ENCODE assay signal across 20 cellular contexts in the genomic region with DNA sequence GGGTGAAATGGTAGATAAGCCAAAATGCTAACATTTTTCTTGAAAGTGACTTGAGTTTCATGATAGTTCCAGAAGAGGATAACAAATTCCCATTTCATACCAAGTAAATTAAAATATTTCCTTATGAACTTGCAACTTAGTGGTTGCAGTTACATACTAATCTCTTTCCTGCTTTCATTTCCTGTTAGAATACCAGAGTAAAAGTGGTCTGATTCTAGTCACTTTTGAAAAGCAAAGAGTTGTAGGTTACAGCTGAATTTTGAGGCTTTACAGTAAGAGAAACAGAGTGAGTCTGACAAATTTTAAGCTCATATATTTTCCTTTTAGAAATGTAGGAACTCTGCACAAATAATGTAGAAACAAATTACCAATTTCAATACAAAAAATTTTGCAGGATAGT.
DNase-seq lines count a peak whose midpoint lies in the region; ATAC-seq and TF ChIP-seq lines count a peak whose summit lies in the region.
"Had no signal": no experiment of that assay in that cellular context is flagged by ENCODE, and none has a peak within 500 bp of the region (broad histone marks: within the 10 kb centered on the region; RNA-seq: fewer than 3 reads in every experiment).

No MANE protein-coding gene starts in this region.

- no peaks in the 10 kb centered on the region for H3K27me3 Mint-ChIP-seq in activated naive CD8-positive, alpha-beta T cell
- no peaks in the 10 kb centered on the region for H3K27me3 Mint-ChIP-seq in activated T-helper 17 cell treated with anti-CD3 and anti-CD28 coated beads, Interleukin-2, amount 50 U/mL, for 72 hours

- H3K4me1 Mint-ChIP-seq in activated naive CD8-positive, alpha-beta T cell (ENCODE audit: low read depth): peaks cover 47% of the 10 kb centered on the region
- peaks cover 19% of the 10 kb centered on the region for H3K4me1 Mint-ChIP-seq in activated T-helper 17 cell treated with anti-CD3 and anti-CD28 coated beads, Interleukin-2, amount 50 U/mL, for 72 hours
- H3K4me1 Mint-ChIP-seq: nephron progenitor cell had no signal

- DNase-seq in NOMO-1 treated with DMSO at 0.1 percent for 48 hours (lab: John Stamatoyannopoulos, UW; ENCODE audit: unreplicated experiment): peak; percentile 27
- DNase-seq in NOMO-1 treated with dmso at 0.1 percent for 144 hours (lab: John Stamatoyannopoulos, UW; ENCODE audit: unreplicated experiment): no peak
- DNase-seq in KBM-7: peak; percentile 4
- no peak for DNase-seq in WERI-Rb-1
- DNase-seq in DMS114 treated with DMSO at 0.1 percent for 48 hours (lab: John Stamatoyannopoulos, UW; ENCODE audit: unreplicated experiment): no peak
- DNase-seq: activated effector memory CD4-positive, alpha-beta T cell treated with anti-CD3 and anti-CD28 coated beads, Interleukin-2, amount 50 U/mL, for 16 hours; EL; H7; lower lobe of right lung; NCI-H2029; NCI-H524 treated with DMSO at 0.1 percent for 48 hours; nephron progenitor cell; stimulated activated CD4-positive, alpha-beta T cell treated with anti-CD3 and anti-CD28 coated beads, Interleukin-12 subunit alpha, Interleukin-12 subunit beta, amount 100 ng/mL, for 4 hours; stimulated activated naive CD4-positive, alpha-beta T cell had no signal

- no peaks in the 10 kb centered on the region for H3K27me3 ChIP-seq in WERI-Rb-1 (ENCODE audit: insufficient read depth, low read depth, severe bottlenecking)

- peaks cover 2% of the 10 kb centered on the region for H3K4me1 ChIP-seq in mesodermal cell (ENCODE audit: control insufficient read depth, insufficient read depth, low read length, poor library complexity, severe bottlenecking)

- no peak for ATAC-seq in activated T-helper 17 cell treated with anti-CD3 and anti-CD28 coated beads, Interleukin-2, amount 50 U/mL, for 72 hours (replicated peaks)
- ATAC-seq: lower lobe of right lung had no signal

- H3K27ac ChIP-seq in mesodermal cell (ENCODE audit: low read depth, low read length, severe bottlenecking) (peak overlapping the region; percentile 26), WERI-Rb-1 (no peak overlapping the region)
- H3K27ac ChIP-seq: 22Rv1, coronary artery, lower lobe of right lung had no signal

- in situ Hi-C loops in KBM-7 (cut with MboI; ENCODE audit: low pct_unique_long_range_greater_than_20kb, low sequenced_read_pairs): no loop called here

- H3K36me3 ChIP-seq in mesodermal cell (ENCODE audit: control insufficient read depth, insufficient read depth, low read length) (peaks cover 4% of the 10 kb centered on the region), WERI-Rb-1 (no peaks in the 10 kb centered on the region)
- H3K36me3 ChIP-seq: lower lobe of right lung had no signal

- peak overlapping the region; percentile 41 for H3K27ac Mint-ChIP-seq in activated naive CD8-positive, alpha-beta T cell
- H3K27ac Mint-ChIP-seq in activated T-helper 17 cell treated with anti-CD3 and anti-CD28 coated beads, Interleukin-2, amount 50 U/mL, for 72 hours: no peak overlapping the region
- H3K27ac Mint-ChIP-seq: CD14-positive monocyte, nephron progenitor cell had no signal

- TF ChIP-seq CTCF in WERI-Rb-1 (IDR thresholded peaks at IDR 0.05; ENCODE audit: low read depth, low read length): no peak

- no peaks in the 10 kb centered on the region for H3K9me3 Mint-ChIP-seq in activated naive CD8-positive, alpha-beta T cell (ENCODE audit: low read depth)
- no peaks in the 10 kb centered on the region for H3K9me3 Mint-ChIP-seq in activated T-helper 17 cell treated with anti-CD3 and anti-CD28 coated beads, Interleukin-2, amount 50 U/mL, for 72 hours
- H3K9me3 Mint-ChIP-seq: CD14-positive monocyte, nephron progenitor cell had no signal

- H3K4me3 ChIP-seq in mesodermal cell (ENCODE audit: extremely low read depth, insufficient read depth, low read length, poor library complexity, severe bottlenecking): no peak overlapping the region
- H3K4me3 ChIP-seq in WERI-Rb-1 (ENCODE audit: low read depth, low read length): no peak overlapping the region
- H3K4me3 ChIP-seq: coronary artery, lower lobe of right lung had no signal

- peaks cover 5% of the 10 kb centered on the region for H3K36me3 Mint-ChIP-seq in activated naive CD8-positive, alpha-beta T cell
- peaks cover 10% of the 10 kb centered on the region for H3K36me3 Mint-ChIP-seq in activated T-helper 17 cell treated with anti-CD3 and anti-CD28 coated beads, Interleukin-2, amount 50 U/mL, for 72 hours (ENCODE audit: low read depth)

- no peaks in the 10 kb centered on the region for H3K9me3 ChIP-seq in mesodermal cell (ENCODE audit: control insufficient read depth, low read length)
- no peaks in the 10 kb centered on the region for H3K9me3 ChIP-seq in WERI-Rb-1 (ENCODE audit: severe bottlenecking)
- H3K9me3 ChIP-seq: lower lobe of right lung had no signal

- peak overlapping the region; percentile 44 for H3K4me3 Mint-ChIP-seq in activated naive CD8-positive, alpha-beta T cell
- no peak overlapping the region for H3K4me3 Mint-ChIP-seq in activated T-helper 17 cell treated with anti-CD3 and anti-CD28 coated beads, Interleukin-2, amount 50 U/mL, for 72 hours
- H3K4me3 Mint-ChIP-seq: CD14-positive monocyte, nephron progenitor cell had no signal

Comparison
In these comparisons a context has a peak if more than half of its experiments do, and no peak if none do; other contexts are left out.
1. DNase-seq: peak in NOMO-1 treated with DMSO at 0.1 percent for 48 hours (single experiment) and KBM-7 (single experiment); none in NOMO-1 treated with dmso at 0.1 percent for 144 hours (single experiment), WERI-Rb-1 (single experiment) and DMS114 treated with DMSO at 0.1 percent for 48 hours (single experiment).